In genomic region chr12:130053641-130054040, GRCh38 we compare ENCODE assay signal across 21 cellular contexts.
DNase-seq lines count a peak whose midpoint lies in the region; ATAC-seq and TF ChIP-seq lines count a peak whose summit lies in the region.
"Had no signal": no experiment of that assay in that cellular context is flagged by ENCODE, and none has a peak within 500 bp of the region (broad histone marks: within the 10 kb centered on the region; RNA-seq: fewer than 3 reads in every experiment).

No MANE protein-coding gene starts in this region.

- ATAC-seq in RWPE2 (ENCODE audit: low read depth): peak; percentile 52; the same call in 2 of the 3 replicates
- ATAC-seq in GM19397 (IDR thresholded peaks at IDR 0.05; ENCODE audit: unreplicated experiment): no peak
- ATAC-seq: activated CD8-positive, alpha-beta T cell treated with anti-CD3 and anti-CD28 coated beads, Interleukin-2, amount 10 ng/mL, durations not matched to agents 7 days and 5 days; activated T-helper 17 cell treated with anti-CD3 and anti-CD28 coated beads, Interleukin-2, amount 50 U/mL, for 72 hours; gastrocnemius medialis; stimulated activated effector memory CD8-positive, alpha-beta T cell treated with anti-CD3 and anti-CD28 coated beads, Interleukin-12 subunit alpha, Interleukin-12 subunit beta, amount 100 ng/mL, for 72 hours had no signal

- no peaks in the 10 kb centered on the region for H3K4me1 Mint-ChIP-seq in T-helper 2 cell treated with Interferon-gamma antibody and Interleukin-4, amounts not matched to agents 5 μg/mL and 100 μg/mL, for 36 hours (ENCODE audit: low read depth)
- H3K4me1 Mint-ChIP-seq: activated T-helper 17 cell treated with anti-CD3 and anti-CD28 coated beads, Interleukin-2, amount 50 U/mL, for 72 hours; mesothelial cell of epicardium had no signal

- H3K27ac Mint-ChIP-seq in T-helper 2 cell treated with Interferon-gamma antibody and Interleukin-4, amounts not matched to agents 5 μg/mL and 100 μg/mL, for 36 hours: no peak overlapping the region
- H3K27ac Mint-ChIP-seq: activated CD8-positive, alpha-beta T cell treated with anti-CD3 and anti-CD28 coated beads, Interleukin-2, amount 10 ng/mL, durations not matched to agents 7 days and 5 days; activated T-helper 17 cell treated with anti-CD3 and anti-CD28 coated beads, Interleukin-2, amount 50 U/mL, for 72 hours; mesothelial cell of epicardium; stimulated activated effector memory CD8-positive, alpha-beta T cell treated with anti-CD3 and anti-CD28 coated beads, Interleukin-12 subunit alpha, Interleukin-12 subunit beta, amount 100 ng/mL, for 72 hours had no signal

- no peak for TF ChIP-seq CTCF in RWPE2 (IDR thresholded peaks at IDR 0.05; ENCODE audit: poor library complexity, severe bottlenecking)

- peak; percentile 29 for DNase-seq in DMS153 treated with DMSO at 0.1 percent for 48 hours (lab: John Stamatoyannopoulos, UW; ENCODE audit: unreplicated experiment)
- DNase-seq in NCI-H1092 treated with DMSO at 0.1 percent for 48 hours (lab: John Stamatoyannopoulos, UW): peak; percentile 23
- no peak for DNase-seq in RWPE2 (ENCODE audit: low spot score)
- peak; percentile 71 for DNase-seq in mesenteric fat pad (ENCODE audit: low spot score)
- DNase-seq in UCSD-AML1 (lab: John Stamatoyannopoulos, UW; ENCODE audit: unreplicated experiment): no peak
- no peak for DNase-seq in NCI-H1048 (lab: John Stamatoyannopoulos, UW)
- DNase-seq in T-helper 2 cell treated with Interferon-gamma antibody and Interleukin-4, amounts not matched to agents 5 μg/mL and 100 μg/mL, for 36 hours (ENCODE audit: low spot score): no peak
- DNase-seq: activated CD8-positive, alpha-beta T cell treated with anti-CD3 and anti-CD28 coated beads, Interleukin-2, amount 10 ng/mL, durations not matched to agents 7 days and 5 days; amniotic stem cell; BE2C; cerebellar nuclear complex; DMS79; gastrocnemius medialis; NCI-H187; occipital lobe; upper lobe of left lung had no signal

- H3K4me1 ChIP-seq in RWPE2 (ENCODE audit: insufficient read depth, poor library complexity, severe bottlenecking): no peaks in the 10 kb centered on the region
- H3K4me1 ChIP-seq: BE2C, gastrocnemius medialis had no signal

- no peaks in the 10 kb centered on the region for H3K27me3 ChIP-seq in RWPE2 (ENCODE audit: insufficient read depth, poor library complexity, severe bottlenecking)
- H3K27me3 ChIP-seq: upper lobe of left lung had no signal

- peaks cover 12% of the 10 kb centered on the region for H3K9me3 Mint-ChIP-seq in T-helper 2 cell treated with Interferon-gamma antibody and Interleukin-4, amounts not matched to agents 5 μg/mL and 100 μg/mL, for 36 hours
- H3K9me3 Mint-ChIP-seq: mesothelial cell of epicardium had no signal

- peaks cover 3% of the 10 kb centered on the region for H3K27me3 Mint-ChIP-seq in T-helper 2 cell treated with Interferon-gamma antibody and Interleukin-4, amounts not matched to agents 5 μg/mL and 100 μg/mL, for 36 hours (ENCODE audit: low read depth)

- no peaks in the 10 kb centered on the region for H3K9me3 ChIP-seq in RWPE2 (ENCODE audit: severe bottlenecking)
- H3K9me3 ChIP-seq: BE2C, gastrocnemius medialis, upper lobe of left lung had no signal

- H3K4me3 ChIP-seq in RWPE2 (ENCODE audit: severe bottlenecking): no peak overlapping the region
- H3K4me3 ChIP-seq: gastrocnemius medialis, upper lobe of left lung had no signal

- H3K36me3 ChIP-seq in RWPE2 (ENCODE audit: low read depth): no peaks in the 10 kb centered on the region
- H3K36me3 ChIP-seq: BE2C, gastrocnemius medialis, upper lobe of left lung had no signal

- no peak overlapping the region for H3K4me3 Mint-ChIP-seq in T-helper 2 cell treated with Interferon-gamma antibody and Interleukin-4, amounts not matched to agents 5 μg/mL and 100 μg/mL, for 36 hours
- H3K4me3 Mint-ChIP-seq: activated CD8-positive, alpha-beta T cell treated with anti-CD3 and anti-CD28 coated beads, Interleukin-2, amount 10 ng/mL, durations not matched to agents 7 days and 5 days; activated T-helper 17 cell treated with anti-CD3 and anti-CD28 coated beads, Interleukin-2, amount 50 U/mL, for 72 hours; mesothelial cell of epicardium; stimulated activated effector memory CD8-positive, alpha-beta T cell treated with anti-CD3 and anti-CD28 coated beads, Interleukin-12 subunit alpha, Interleukin-12 subunit beta, amount 100 ng/mL, for 72 hours had no signal

- no peak overlapping the region for H3K27ac ChIP-seq in RWPE2 (ENCODE audit: poor library complexity, severe bottlenecking)
- H3K27ac ChIP-seq: gastrocnemius medialis, KMS-11, upper lobe of left lung had no signal

- peaks cover 3% of the 10 kb centered on the region for H3K36me3 Mint-ChIP-seq in T-helper 2 cell treated with Interferon-gamma antibody and Interleukin-4, amounts not matched to agents 5 μg/mL and 100 μg/mL, for 36 hours (ENCODE audit: low read depth)
- H3K36me3 Mint-ChIP-seq: mesothelial cell of epicardium had no signal

Comparison
In these comparisons a context has a peak if more than half of its experiments do, and no peak if none do; other contexts are left out.
1. DNase-seq: peak in DMS153 treated with DMSO at 0.1 percent for 48 hours (single experiment), NCI-H1092 treated with DMSO at 0.1 percent for 48 hours (single experiment) and mesenteric fat pad (single experiment); none in RWPE2 (single experiment), UCSD-AML1 (single experiment), NCI-H1048 (single experiment) and T-helper 2 cell treated with Interferon-gamma antibody and Interleukin-4, amounts not matched to agents 5 μg/mL and 100 μg/mL, for 36 hours (single experiment).